Comparison of ENCODE assay signal across 22 cellular contexts in genomic region chr10:6020806-6021205, GRCh38. TPM values are rescaled to one million over a fixed set of nuclear protein-coding genes. Genes with fewer than 3 reads are reported as not detected.
DNase-seq lines count a peak whose midpoint lies in the region; ATAC-seq, FAIRE-seq and TF ChIP-seq lines count a peak whose summit lies in the region.
"Had no signal": no experiment of that assay in that cellular context is flagged by ENCODE, and none has a peak within 500 bp of the region (broad histone marks: within the 10 kb centered on the region; RNA-seq: fewer than 3 reads in every experiment).

No MANE protein-coding gene starts in this region.

- H3K23ac ChIP-seq in mesenchymal stem cell (ENCODE audit: low read length in 2 of 2), result no peak overlapping the region

- no peak overlapping the region for H2AK5ac ChIP-seq in mesenchymal stem cell (ENCODE audit: low read length, severe bottlenecking)

- DNase-seq in activated CD8-positive, alpha-beta memory T cell treated with anti-CD3 and anti-CD28 coated beads, Interleukin-2, amount 50 U/mL, for 48 hours, result peak; percentile 29
- DNase-seq in activated CD8-positive, alpha-beta memory T cell treated with anti-CD3 and anti-CD28 coated beads for 24 hours, result no peak
- DNase-seq in SJSA1 (ENCODE audit: low read depth in 1 of 2, low spot score in 2 of 2), result peak; percentile 37 to 52
- peak; percentile 11 for DNase-seq in brain microvascular endothelial cell
- peak; percentile 3 for DNase-seq in mesenchymal stem cell
- no peak for DNase-seq in frontal cortex (ENCODE audit: low spot score in 2 of 2)
- DNase-seq in stimulated activated naive CD4-positive, alpha-beta T cell treated with Interleukin-2 at 50 U/mL for 16 hours (lab: John Stamatoyannopoulos, UW), result no peak
- DNase-seq: immature natural killer cell, lower lobe of right lung, NCI-H187 treated with DMSO at 0.1 percent for 48 hours, NCI-H226, nucleus accumbens, PC-3, testis had no signal

- H3K9ac ChIP-seq in mesenchymal stem cell (ENCODE audit: low read length), result no peak overlapping the region
- H3K9ac ChIP-seq: BLaER1 treated with 17β-estradiol and CSF1 and Interleukin-3, amounts not matched to agents 10 nM and 100 nM had no signal

- no peak overlapping the region for H3K14ac ChIP-seq in mesenchymal stem cell (ENCODE audit: low read length in 2 of 2)

- H3K4me3 ChIP-seq in SJSA1, result no peak overlapping the region
- H3K4me3 ChIP-seq in brain microvascular endothelial cell (ENCODE audit: low read depth, low read length), result no peak overlapping the region
- H3K4me3 ChIP-seq in mesenchymal stem cell (ENCODE audit: insufficient read depth in 1 of 2, low read depth in 1 of 2, low read length in 2 of 2), result no peak overlapping the region
- H3K4me3 ChIP-seq: A549; BLaER1 treated with 17β-estradiol and CSF1 and Interleukin-3, amounts not matched to agents 10 nM and 100 nM; HAP-1; lower lobe of right lung; testis had no signal

- H3K79me1 ChIP-seq in mesenchymal stem cell (replicated peaks; ENCODE audit: low read length, poor library complexity, severe bottlenecking), result no peaks in the 10 kb centered on the region

- H4K8ac ChIP-seq in mesenchymal stem cell (ENCODE audit: low read length), result no peak overlapping the region

- no peak for TF ChIP-seq CTCF in brain microvascular endothelial cell (IDR thresholded peaks at IDR 0.05; ENCODE audit: low read depth, low read length, missing control alignments)

- no peak overlapping the region for H2BK120ac ChIP-seq in mesenchymal stem cell (ENCODE audit: low read depth, low read length)

- H2BK5ac ChIP-seq in mesenchymal stem cell (ENCODE audit: low read depth, low read length, poor library complexity, severe bottlenecking), result no peak overlapping the region

- 74% methylated on average over 8 of the region's 9 CpGs for whole genome bisulfite sequencing in mesenchymal stem cell

- H2BK15ac ChIP-seq in mesenchymal stem cell (ENCODE audit: low read depth, poor library complexity, severe bottlenecking), result no peak overlapping the region

- no peak for FAIRE-seq in frontal cortex (lab: Jason Lieb, UNC)
- FAIRE-seq: A549, colon, endometrium, HTR-8/SVneo had no signal

- no peak overlapping the region for H3K18ac ChIP-seq in mesenchymal stem cell (ENCODE audit: low read depth in 1 of 2, low read length in 2 of 2)

- H3K27me3 ChIP-seq in SJSA1 (replicated peaks), result no peaks in the 10 kb centered on the region
- H3K27me3 ChIP-seq in brain microvascular endothelial cell (replicated peaks), result no peaks in the 10 kb centered on the region
- H3K27me3 ChIP-seq in mesenchymal stem cell (ENCODE audit: control insufficient read depth in 1 of 2, insufficient read depth in 1 of 2, low read length in 2 of 2), result peaks cover 11 to 20% of the 10 kb centered on the region in 2 experiments
- H3K27me3 ChIP-seq: BLaER1 treated with 17β-estradiol and CSF1 and Interleukin-3, amounts not matched to agents 10 nM and 100 nM; testis had no signal

- H3K36me3 ChIP-seq in SJSA1, result no peaks in the 10 kb centered on the region
- H3K36me3 ChIP-seq in brain microvascular endothelial cell (replicated peaks), result no peaks in the 10 kb centered on the region
- H3K36me3 ChIP-seq in mesenchymal stem cell (ENCODE audit: control insufficient read depth in 1 of 2, insufficient read depth in 2 of 2, low read depth in 1 of 2, low read length in 2 of 2), result no peaks in the 10 kb centered on the region
- H3K36me3 ChIP-seq: HAP-1, lower lobe of right lung had no signal

- in situ Hi-C loops in brain microvascular endothelial cell (cut with HindIII; ENCODE audit: low pct_ligation_motif_present, low sequenced_read_pairs), result no loop called here

- peaks cover 7% of the 10 kb centered on the region for H3K4me1 ChIP-seq in SJSA1 (replicated peaks)
- H3K4me1 ChIP-seq in mesenchymal stem cell (ENCODE audit: control insufficient read depth, insufficient read depth, low read depth, low read length), result no peaks in the 10 kb centered on the region
- H3K4me1 ChIP-seq: A549 had no signal

- H3K9me3 ChIP-seq in SJSA1 (replicated peaks), result no peaks in the 10 kb centered on the region; the same call in 1 of the 2 replicates
- H3K9me3 ChIP-seq in mesenchymal stem cell (ENCODE audit: control insufficient read depth, low read length), result no peaks in the 10 kb centered on the region
- H3K9me3 ChIP-seq: A549, HAP-1, lower lobe of right lung, testis had no signal

- no peak overlapping the region for H3K4ac ChIP-seq in mesenchymal stem cell (ENCODE audit: low read depth in 1 of 2, low read length in 2 of 2)

- ATAC-seq in GM18867 (IDR thresholded peaks at IDR 0.05; ENCODE audit: unreplicated experiment), result no peak
- ATAC-seq: A549, lower lobe of right lung, PC-3 had no signal

- no peak overlapping the region for H3K27ac ChIP-seq in SJSA1
- H3K27ac ChIP-seq in brain microvascular endothelial cell, result no peak overlapping the region
- no peak overlapping the region for H3K27ac ChIP-seq in mesenchymal stem cell (ENCODE audit: low read length, poor library complexity, severe bottlenecking)
- H3K27ac ChIP-seq: A549; BLaER1 treated with 17β-estradiol and CSF1 and Interleukin-3, amounts not matched to agents 10 nM and 100 nM; lower lobe of right lung; testis had no signal

- H2AFZ ChIP-seq in mesenchymal stem cell (ENCODE audit: low read depth, low read length), result no peak overlapping the region

- no peak overlapping the region for H3K4me2 ChIP-seq in mesenchymal stem cell (ENCODE audit: low read length, poor library complexity, severe bottlenecking)
- H3K4me2 ChIP-seq: A549 had no signal

- H2BK12ac ChIP-seq in mesenchymal stem cell (ENCODE audit: low read length in 2 of 2), result no peak overlapping the region

- H4K91ac ChIP-seq in mesenchymal stem cell (ENCODE audit: low read length), result no peak overlapping the region

RNA-seq across cellular contexts. Expression of gene IL2RA, which starts 41.4 kb away (rescaled TPM):
- total RNA-seq in SJSA1 (2014; rRNA removed; shearing (Covaris generic)), result 4.6 TPM in 1 of 2 replicates, not detected in the other
- not detected for polyA plus RNA-seq in mesenchymal stem cell (2013, experiment 1 of 2)
- polyA plus RNA-seq in mesenchymal stem cell (2013, experiment 2 of 2), result not detected
- not detected for total RNA-seq in frontal cortex
- total RNA-seq: fibroblast of lung, PC-3 had no signal
- polyA plus RNA-seq: A549, fibroblast of lung had no signal

RNA-seq across cellular contexts. Expression of gene IL15RA, which starts 43.5 kb away (rescaled TPM):
- total RNA-seq in SJSA1 (2014; rRNA removed; shearing (Covaris generic)), result 1.1 and 1.8 TPM in 2 replicates
- 16.5 TPM for polyA plus RNA-seq in mesenchymal stem cell (2013, experiment 1 of 2)
- 17.2 TPM for polyA plus RNA-seq in mesenchymal stem cell (2013, experiment 2 of 2)
- total RNA-seq in frontal cortex, result not detected

Comparison
In these comparisons a context has a peak if more than half of its experiments do, and no peak if none do; other contexts are left out.
1. DNase-seq: peak in activated CD8-positive, alpha-beta memory T cell treated with anti-CD3 and anti-CD28 coated beads, Interleukin-2, amount 50 U/mL, for 48 hours (single experiment), SJSA1 (2 of 2), brain microvascular endothelial cell (single experiment) and mesenchymal stem cell (single experiment); none in activated CD8-positive, alpha-beta memory T cell treated with anti-CD3 and anti-CD28 coated beads for 24 hours (single experiment), frontal cortex (0 of 2) and stimulated activated naive CD4-positive, alpha-beta T cell treated with Interleukin-2 at 50 U/mL for 16 hours (single experiment).